Comparison of ENCODE assay signal across 8 cellular contexts in genomic region chr19:3700242-3701032, GRCh38. TPM values are rescaled to one million over a fixed set of nuclear protein-coding genes. Genes with fewer than 3 reads are reported as not detected.
DNase-seq lines count a peak whose midpoint lies in the region; ATAC-seq and TF ChIP-seq lines count a peak whose summit lies in the region.

PIP5K1C (minus strand) TSS chr19:3700468; CDS start chr19:3700390, 78 bp downstream.

- H3K9ac ChIP-seq in DND-41 (ENCODE audit: low read depth, low read length): peak within 1 kb of the TSS; percentile 86

- peaks cover 39% of the 10 kb centered on the region for H4K20me1 ChIP-seq in DND-41 (ENCODE audit: insufficient read depth, low read length)

- peak within 1 kb of the TSS; percentile 89 for H2AFZ ChIP-seq in DND-41 (ENCODE audit: low read depth, low read length)
- H2AFZ ChIP-seq in neuron (ENCODE audit: low read depth, low read length): peak within 1 kb of the TSS; percentile 22

- H3K4me1 ChIP-seq in DND-41 (ENCODE audit: insufficient read depth, low read length) (peaks cover 27% of the 10 kb centered on the region), neuron (ENCODE audit: insufficient read depth, low read length) (peaks cover 13% of the 10 kb centered on the region)

- H3K27me3 ChIP-seq in DND-41 (ENCODE audit: insufficient read depth, low read length, poor library complexity) (no peaks in the 10 kb centered on the region), neuron (ENCODE audit: insufficient read depth, low read length) (no peaks in the 10 kb centered on the region)

- DNase-seq in DND-41 (peak; percentile 88), KG1 (lab: John Stamatoyannopoulos, UW) (peak; percentile 79), RPMI8226 (peak; percentile 91), foreskin fibroblast (peak; percentile 83 to 96)
- peak; percentile 87 for DNase-seq in activated effector memory CD4-positive, alpha-beta T cell treated with Interleukin-2 at 50 U/mL for 16 hours

- H3K27ac ChIP-seq in DND-41 (ENCODE audit: low read length): peak within 1 kb of the TSS; percentile 76

- ATAC-seq in DND-41 (ENCODE audit: insufficient read depth, low read depth): peak; percentile 89
- ATAC-seq in GM21619 (IDR thresholded peaks at IDR 0.05; ENCODE audit: unreplicated experiment): peak; percentile 70

- H3K9me3 ChIP-seq in DND-41 (ENCODE audit: insufficient read depth, low read length, severe bottlenecking) (no peaks in the 10 kb centered on the region), neuron (ENCODE audit: low read length) (no peaks in the 10 kb centered on the region)

- H3K4me3 ChIP-seq in DND-41 (ENCODE audit: low read depth in 1 of 2, low read length in 2 of 2) (peak within 1 kb of the TSS; percentile 83 to 96), foreskin fibroblast (ENCODE audit: low read depth in 1 of 2, low read length in 2 of 2) (peak within 1 kb of the TSS; percentile 79 to 90), neuron (ENCODE audit: low read length) (peak within 1 kb of the TSS; percentile 68)

- peaks cover 2% of the 10 kb centered on the region; the same call in 1 of the 2 replicates for H3K36me3 ChIP-seq in DND-41 (ENCODE audit: insufficient read depth, low read length)
- H3K36me3 ChIP-seq in neuron (ENCODE audit: insufficient read depth, low read length): peaks cover 2% of the 10 kb centered on the region

- H3K4me2 ChIP-seq in DND-41 (ENCODE audit: insufficient read depth, low read length): peak within 1 kb of the TSS; percentile 99

- TF ChIP-seq CTCF in DND-41 (IDR thresholded peaks at IDR 0.05; ENCODE audit: borderline replicate concordance, extremely low read depth, low read length, poor library complexity, severe bottlenecking) (peak; percentile 86), foreskin fibroblast (IDR thresholded peaks at IDR 0.05; ENCODE audit: low read depth, low read length) (peak; percentile 62), subcutaneous adipose tissue (IDR thresholded peaks at IDR 0.05; ENCODE audit: low read depth) (no peak)

- peaks cover 47% of the 10 kb centered on the region for H3K79me2 ChIP-seq in DND-41 (ENCODE audit: insufficient read depth, low read length)

RNA-seq across cellular contexts. Expression of gene PIP5K1C, which starts in this region (rescaled TPM):
- total RNA-seq in subcutaneous adipose tissue: 10 to 100 TPM; 10.1 to 25.4 (median 13.7) TPM

Comparison
In these comparisons a context has a peak if more than half of its experiments do, and no peak if none do; other contexts are left out.
1. Peak in every context shown above with its lines: DNase-seq, ATAC-seq, H3K4me3 ChIP-seq and H3K27ac ChIP-seq.